ENCODE assay signal across 16 cellular contexts in the genomic region with DNA sequence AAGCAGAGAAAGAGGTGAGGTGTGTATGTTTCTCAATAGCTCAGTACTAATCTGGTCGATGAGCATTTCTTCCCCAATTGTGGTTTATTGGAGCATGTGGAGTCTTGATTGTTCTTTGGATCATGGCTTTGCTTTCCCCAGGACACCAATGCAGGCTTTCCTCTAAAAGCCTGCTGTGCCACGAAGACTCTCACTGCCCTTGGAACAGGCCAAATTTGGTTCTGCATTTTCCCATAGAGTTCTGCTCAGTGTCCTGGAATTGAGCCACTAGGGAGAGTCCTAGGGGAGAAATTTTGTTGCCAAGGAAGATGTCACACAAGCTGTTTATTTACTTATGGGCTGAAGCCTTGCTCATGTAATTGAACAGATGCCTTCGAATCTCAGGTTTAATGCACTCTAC.
DNase-seq lines count a peak whose midpoint lies in the region; ATAC-seq and TF ChIP-seq lines count a peak whose summit lies in the region.
"Had no signal": no experiment of that assay in that cellular context is flagged by ENCODE, and none has a peak within 500 bp of the region (broad histone marks: within the 10 kb centered on the region; RNA-seq: fewer than 3 reads in every experiment).

No MANE protein-coding gene starts in this region.

- H3K27ac Mint-ChIP-seq in HFFc6, result no peak overlapping the region; the same call in 1 of the 2 replicates
- H3K27ac Mint-ChIP-seq: activated CD8-positive, alpha-beta T cell treated with anti-CD3 and anti-CD28 coated beads for 36 hours had no signal

- no peak overlapping the region for H3K4me3 Mint-ChIP-seq in HFFc6
- H3K4me3 Mint-ChIP-seq: activated CD8-positive, alpha-beta T cell treated with anti-CD3 and anti-CD28 coated beads for 36 hours had no signal

- DNase-seq in Ammon's horn (ENCODE audit: low spot score) (peak; percentile 11), HFFc6 (peak; percentile 25), cerebellar cortex (ENCODE audit: low spot score) (peak; percentile 83), iPS-NIHi7 (ENCODE audit: extremely low spot score) (peak; percentile 8), GOT3 (lab: John Stamatoyannopoulos, UW) (no peak), cardiac septum (ENCODE audit: low spot score) (no peak)
- DNase-seq: activated CD8-positive, alpha-beta T cell treated with anti-CD3 and anti-CD28 coated beads for 36 hours; activated effector memory CD4-positive, alpha-beta T cell treated with anti-CD3 and anti-CD28 coated beads, Interleukin-2, amount 50 U/mL, for 16 hours; aorta; effector memory CD4-positive, alpha-beta T cell; NCI-H1930; stimulated activated CD4-positive, alpha-beta T cell treated with anti-CD3 and anti-CD28 coated beads, Interleukin-2, amount 100 ng/mL, for 48 hours; upper lobe of right lung had no signal

- no peaks in the 10 kb centered on the region for H3K9me3 Mint-ChIP-seq in HFFc6

- peaks cover 23% of the 10 kb centered on the region for H3K4me1 Mint-ChIP-seq in HFFc6 (ENCODE audit: low read depth)

- no peak for TF ChIP-seq CTCF in HFFc6 (IDR thresholded peaks at IDR 0.05)

- intact Hi-C loops in cardiac septum (cut with DNase I), result no loop called here

- ATAC-seq in GM21737 (IDR thresholded peaks at IDR 0.05; ENCODE audit: unreplicated experiment) (no peak), HG03135 (IDR thresholded peaks at IDR 0.05; ENCODE audit: unreplicated experiment) (no peak)
- ATAC-seq: activated CD8-positive, alpha-beta T cell treated with anti-CD3 and anti-CD28 coated beads for 36 hours; left colon; upper lobe of right lung had no signal

- no peaks in the 10 kb centered on the region for H3K36me3 Mint-ChIP-seq in HFFc6 (ENCODE audit: low read depth)

- no peaks in the 10 kb centered on the region for H3K27me3 Mint-ChIP-seq in HFFc6 (ENCODE audit: insufficient read depth)
- H3K27me3 Mint-ChIP-seq: activated CD8-positive, alpha-beta T cell treated with anti-CD3 and anti-CD28 coated beads for 36 hours had no signal

Comparison
In these comparisons a context has a peak if more than half of its experiments do, and no peak if none do; other contexts are left out.
1. DNase-seq: peak in Ammon's horn (single experiment), HFFc6 (single experiment), cerebellar cortex (single experiment) and iPS-NIHi7 (single experiment); none in GOT3 (single experiment) and cardiac septum (single experiment).